1 cellular context compared by ENCODE assay signal in the genomic region with DNA sequence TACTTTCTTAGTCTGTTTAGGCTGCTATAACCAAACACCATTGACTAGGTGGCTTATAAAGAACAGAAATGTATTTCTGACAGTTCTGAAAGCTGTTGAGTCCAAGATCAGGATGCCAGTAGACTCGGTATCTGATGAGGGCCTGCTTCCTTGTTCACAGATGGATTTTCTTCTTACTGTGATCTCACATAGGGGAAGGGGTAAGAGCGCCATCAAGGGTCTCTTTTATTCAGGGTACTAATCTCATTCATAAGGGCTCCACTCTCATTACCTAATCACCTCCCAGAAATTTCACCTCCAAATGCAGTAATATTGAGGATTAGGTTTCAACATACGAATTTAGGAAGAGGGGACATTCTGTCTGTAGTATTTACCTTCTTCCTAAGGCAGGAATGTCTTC.
TF ChIP-seq lines count a peak whose summit lies in the region.

No MANE protein-coding gene starts in this region.

TF ChIP-seq in H1, 55 proteins besides CTCF, POLR2A, EP300 and RAD21 (continued from another document):
- TF ChIP-seq, protein P1, sequence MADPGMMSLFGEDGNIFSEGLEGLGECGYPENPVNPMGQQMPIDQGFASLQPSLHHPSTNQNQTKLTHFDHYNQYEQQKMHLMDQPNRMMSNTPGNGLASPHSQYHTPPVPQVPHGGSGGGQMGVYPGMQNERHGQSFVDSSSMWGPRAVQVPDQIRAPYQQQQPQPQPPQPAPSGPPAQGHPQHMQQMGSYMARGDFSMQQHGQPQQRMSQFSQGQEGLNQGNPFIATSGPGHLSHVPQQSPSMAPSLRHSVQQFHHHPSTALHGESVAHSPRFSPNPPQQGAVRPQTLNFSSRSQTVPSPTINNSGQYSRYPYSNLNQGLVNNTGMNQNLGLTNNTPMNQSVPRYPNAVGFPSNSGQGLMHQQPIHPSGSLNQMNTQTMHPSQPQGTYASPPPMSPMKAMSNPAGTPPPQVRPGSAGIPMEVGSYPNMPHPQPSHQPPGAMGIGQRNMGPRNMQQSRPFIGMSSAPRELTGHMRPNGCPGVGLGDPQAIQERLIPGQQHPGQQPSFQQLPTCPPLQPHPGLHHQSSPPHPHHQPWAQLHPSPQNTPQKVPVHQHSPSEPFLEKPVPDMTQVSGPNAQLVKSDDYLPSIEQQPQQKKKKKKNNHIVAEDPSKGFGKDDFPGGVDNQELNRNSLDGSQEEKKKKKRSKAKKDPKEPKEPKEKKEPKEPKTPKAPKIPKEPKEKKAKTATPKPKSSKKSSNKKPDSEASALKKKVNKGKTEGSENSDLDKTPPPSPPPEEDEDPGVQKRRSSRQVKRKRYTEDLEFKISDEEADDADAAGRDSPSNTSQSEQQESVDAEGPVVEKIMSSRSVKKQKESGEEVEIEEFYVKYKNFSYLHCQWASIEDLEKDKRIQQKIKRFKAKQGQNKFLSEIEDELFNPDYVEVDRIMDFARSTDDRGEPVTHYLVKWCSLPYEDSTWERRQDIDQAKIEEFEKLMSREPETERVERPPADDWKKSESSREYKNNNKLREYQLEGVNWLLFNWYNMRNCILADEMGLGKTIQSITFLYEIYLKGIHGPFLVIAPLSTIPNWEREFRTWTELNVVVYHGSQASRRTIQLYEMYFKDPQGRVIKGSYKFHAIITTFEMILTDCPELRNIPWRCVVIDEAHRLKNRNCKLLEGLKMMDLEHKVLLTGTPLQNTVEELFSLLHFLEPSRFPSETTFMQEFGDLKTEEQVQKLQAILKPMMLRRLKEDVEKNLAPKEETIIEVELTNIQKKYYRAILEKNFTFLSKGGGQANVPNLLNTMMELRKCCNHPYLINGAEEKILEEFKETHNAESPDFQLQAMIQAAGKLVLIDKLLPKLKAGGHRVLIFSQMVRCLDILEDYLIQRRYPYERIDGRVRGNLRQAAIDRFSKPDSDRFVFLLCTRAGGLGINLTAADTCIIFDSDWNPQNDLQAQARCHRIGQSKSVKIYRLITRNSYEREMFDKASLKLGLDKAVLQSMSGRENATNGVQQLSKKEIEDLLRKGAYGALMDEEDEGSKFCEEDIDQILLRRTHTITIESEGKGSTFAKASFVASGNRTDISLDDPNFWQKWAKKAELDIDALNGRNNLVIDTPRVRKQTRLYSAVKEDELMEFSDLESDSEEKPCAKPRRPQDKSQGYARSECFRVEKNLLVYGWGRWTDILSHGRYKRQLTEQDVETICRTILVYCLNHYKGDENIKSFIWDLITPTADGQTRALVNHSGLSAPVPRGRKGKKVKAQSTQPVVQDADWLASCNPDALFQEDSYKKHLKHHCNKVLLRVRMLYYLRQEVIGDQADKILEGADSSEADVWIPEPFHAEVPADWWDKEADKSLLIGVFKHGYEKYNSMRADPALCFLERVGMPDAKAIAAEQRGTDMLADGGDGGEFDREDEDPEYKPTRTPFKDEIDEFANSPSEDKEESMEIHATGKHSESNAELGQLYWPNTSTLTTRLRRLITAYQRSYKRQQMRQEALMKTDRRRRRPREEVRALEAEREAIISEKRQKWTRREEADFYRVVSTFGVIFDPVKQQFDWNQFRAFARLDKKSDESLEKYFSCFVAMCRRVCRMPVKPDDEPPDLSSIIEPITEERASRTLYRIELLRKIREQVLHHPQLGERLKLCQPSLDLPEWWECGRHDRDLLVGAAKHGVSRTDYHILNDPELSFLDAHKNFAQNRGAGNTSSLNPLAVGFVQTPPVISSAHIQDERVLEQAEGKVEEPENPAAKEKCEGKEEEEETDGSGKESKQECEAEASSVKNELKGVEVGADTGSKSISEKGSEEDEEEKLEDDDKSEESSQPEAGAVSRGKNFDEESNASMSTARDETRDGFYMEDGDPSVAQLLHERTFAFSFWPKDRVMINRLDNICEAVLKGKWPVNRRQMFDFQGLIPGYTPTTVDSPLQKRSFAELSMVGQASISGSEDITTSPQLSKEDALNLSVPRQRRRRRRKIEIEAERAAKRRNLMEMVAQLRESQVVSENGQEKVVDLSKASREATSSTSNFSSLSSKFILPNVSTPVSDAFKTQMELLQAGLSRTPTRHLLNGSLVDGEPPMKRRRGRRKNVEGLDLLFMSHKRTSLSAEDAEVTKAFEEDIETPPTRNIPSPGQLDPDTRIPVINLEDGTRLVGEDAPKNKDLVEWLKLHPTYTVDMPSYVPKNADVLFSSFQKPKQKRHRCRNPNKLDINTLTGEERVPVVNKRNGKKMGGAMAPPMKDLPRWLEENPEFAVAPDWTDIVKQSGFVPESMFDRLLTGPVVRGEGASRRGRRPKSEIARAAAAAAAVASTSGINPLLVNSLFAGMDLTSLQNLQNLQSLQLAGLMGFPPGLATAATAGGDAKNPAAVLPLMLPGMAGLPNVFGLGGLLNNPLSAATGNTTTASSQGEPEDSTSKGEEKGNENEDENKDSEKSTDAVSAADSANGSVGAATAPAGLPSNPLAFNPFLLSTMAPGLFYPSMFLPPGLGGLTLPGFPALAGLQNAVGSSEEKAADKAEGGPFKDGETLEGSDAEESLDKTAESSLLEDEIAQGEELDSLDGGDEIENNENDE (IDR thresholded peaks at IDR 0.05; ENCODE audit: insufficient replicate concordance, low read length), result no peak
- TF ChIP-seq TAF7 (optimal IDR thresholded peaks at IDR 0.05; ENCODE audit: borderline replicate concordance, low read depth, low read length) (no peak), RNF2 (IDR thresholded peaks at IDR 0.05; ENCODE audit: borderline replicate concordance, low read depth, low read length, missing control alignments, poor library complexity, severe bottlenecking) (no peak), JUN (IDR thresholded peaks at IDR 0.05; ENCODE audit: low read depth, low read length) (no peak), SAP30 (IDR thresholded peaks at IDR 0.05; ENCODE audit: insufficient read depth, insufficient replicate concordance, low read length) (no peak)
